ENCODE assay signal across 10 cellular contexts in the genomic region with DNA sequence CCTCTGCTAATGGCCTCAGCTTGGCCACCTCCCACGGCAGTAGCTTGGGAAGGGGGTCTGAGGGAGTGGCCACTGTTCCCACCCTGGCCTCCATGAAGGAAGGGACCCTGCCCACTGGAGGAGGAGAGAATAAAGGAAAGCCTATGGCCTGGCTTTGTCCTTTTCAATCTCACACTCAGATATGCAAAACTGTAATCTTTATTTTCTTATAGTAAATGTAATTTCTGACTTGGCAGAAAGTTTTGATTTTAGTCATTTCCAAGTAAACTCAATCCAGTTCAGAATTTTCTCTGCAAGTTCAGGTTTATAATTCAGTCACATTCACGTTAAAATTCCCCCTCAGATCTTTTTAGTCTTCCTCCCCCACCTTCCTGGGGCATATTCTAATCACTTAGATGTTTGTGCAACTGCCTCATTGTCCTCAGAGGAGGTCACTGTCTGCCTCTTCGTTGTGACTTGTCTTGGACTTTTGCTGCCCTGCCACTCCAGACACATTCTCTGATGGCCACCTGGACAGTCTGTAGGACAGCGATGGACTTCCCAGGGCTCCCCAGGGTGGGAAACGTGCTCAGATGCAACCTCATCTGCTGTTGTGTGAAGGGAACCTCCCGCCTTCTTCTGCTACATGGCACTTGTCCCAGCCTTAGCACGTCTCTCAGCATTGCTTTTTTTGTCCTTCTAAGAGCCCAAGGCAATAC.
DNase-seq lines count a peak whose midpoint lies in the region; ATAC-seq and TF ChIP-seq lines count a peak whose summit lies in the region.
"Had no signal": no experiment of that assay in that cellular context is flagged by ENCODE, and none has a peak within 500 bp of the region (broad histone marks: within the 10 kb centered on the region; RNA-seq: fewer than 3 reads in every experiment).

No MANE protein-coding gene starts in this region.

- no peaks in the 10 kb centered on the region for H3K36me3 ChIP-seq in uterus

- no peaks in the 10 kb centered on the region for H3K36me3 Mint-ChIP-seq in activated naive CD8-positive, alpha-beta T cell treated with anti-CD3 and anti-CD28 coated beads for 36 hours
- H3K36me3 Mint-ChIP-seq: WTC11 had no signal

- no peaks in the 10 kb centered on the region for H3K27me3 ChIP-seq in uterus

- peak; percentile 6 for DNase-seq in stimulated activated CD4-positive, alpha-beta T cell treated with anti-CD3 and anti-CD28 coated beads, Interleukin-1b, Interleukin-23, amount 100 ng/mL, for 48 hours
- no peak for DNase-seq in stimulated activated CD4-positive, alpha-beta T cell treated with anti-CD3 and anti-CD28 coated beads, Interleukin-4, amount 100 ng/mL, for 1 hour
- peak; percentile 12 for DNase-seq in activated naive CD8-positive, alpha-beta T cell treated with anti-CD3 and anti-CD28 coated beads for 36 hours
- DNase-seq in uterus (peak in 1 of 2 donors; percentile 32), glomerular visceral epithelial cell (ENCODE audit: extremely low spot score) (no peak), activated gamma-delta T cell treated with Interleukin-2 at 50 U/mL for 16 hours (no peak), dedifferentiated amniotic fluid mesenchymal stem cell (ENCODE audit: extremely low spot score) (no peak)
- DNase-seq: COR-L47 had no signal

- peak; percentile 56 for ATAC-seq in HG03039 (IDR thresholded peaks at IDR 0.05; ENCODE audit: unreplicated experiment)
- ATAC-seq: WTC11 had no signal

- H3K27me3 Mint-ChIP-seq in activated naive CD8-positive, alpha-beta T cell treated with anti-CD3 and anti-CD28 coated beads for 36 hours = no peaks in the 10 kb centered on the region

- H3K27ac Mint-ChIP-seq in activated naive CD8-positive, alpha-beta T cell treated with anti-CD3 and anti-CD28 coated beads for 36 hours = peak overlapping the region; percentile 80
- H3K27ac Mint-ChIP-seq: WTC11 had no signal

- TF ChIP-seq CTCF in uterus (IDR thresholded peaks at IDR 0.05) = no peak

- H3K9me3 Mint-ChIP-seq in activated naive CD8-positive, alpha-beta T cell treated with anti-CD3 and anti-CD28 coated beads for 36 hours = peaks cover 1% of the 10 kb centered on the region

- H3K27ac ChIP-seq in uterus = peak overlapping the region; percentile 34 to 72

- H3K4me1 Mint-ChIP-seq in activated naive CD8-positive, alpha-beta T cell treated with anti-CD3 and anti-CD28 coated beads for 36 hours = peaks cover 36% of the 10 kb centered on the region

- H3K4me1 ChIP-seq in uterus = no peaks in the 10 kb centered on the region

- H3K4me3 Mint-ChIP-seq in activated naive CD8-positive, alpha-beta T cell treated with anti-CD3 and anti-CD28 coated beads for 36 hours = no peak overlapping the region
- H3K4me3 Mint-ChIP-seq: WTC11 had no signal

- H3K4me3 ChIP-seq in uterus = no peak overlapping the region

- intact Hi-C loops in uterus (cut with DNase I; ENCODE audit: low total_unique reads) = no loop called here

- H3K9me3 ChIP-seq in uterus = no peaks in the 10 kb centered on the region

- no peak for TF ChIP-seq POLR2A in uterus (IDR thresholded peaks at IDR 0.05)

Comparison
In these comparisons a context has a peak if more than half of its experiments do, and no peak if none do; other contexts are left out.
1. DNase-seq: peak in stimulated activated CD4-positive, alpha-beta T cell treated with anti-CD3 and anti-CD28 coated beads, Interleukin-1b, Interleukin-23, amount 100 ng/mL, for 48 hours (single experiment) and activated naive CD8-positive, alpha-beta T cell treated with anti-CD3 and anti-CD28 coated beads for 36 hours (single experiment); none in stimulated activated CD4-positive, alpha-beta T cell treated with anti-CD3 and anti-CD28 coated beads, Interleukin-4, amount 100 ng/mL, for 1 hour (single experiment), glomerular visceral epithelial cell (single experiment), activated gamma-delta T cell treated with Interleukin-2 at 50 U/mL for 16 hours (single experiment) and dedifferentiated amniotic fluid mesenchymal stem cell (single experiment).